ENCODE assay signal across 1 cellular context in the genomic region with DNA sequence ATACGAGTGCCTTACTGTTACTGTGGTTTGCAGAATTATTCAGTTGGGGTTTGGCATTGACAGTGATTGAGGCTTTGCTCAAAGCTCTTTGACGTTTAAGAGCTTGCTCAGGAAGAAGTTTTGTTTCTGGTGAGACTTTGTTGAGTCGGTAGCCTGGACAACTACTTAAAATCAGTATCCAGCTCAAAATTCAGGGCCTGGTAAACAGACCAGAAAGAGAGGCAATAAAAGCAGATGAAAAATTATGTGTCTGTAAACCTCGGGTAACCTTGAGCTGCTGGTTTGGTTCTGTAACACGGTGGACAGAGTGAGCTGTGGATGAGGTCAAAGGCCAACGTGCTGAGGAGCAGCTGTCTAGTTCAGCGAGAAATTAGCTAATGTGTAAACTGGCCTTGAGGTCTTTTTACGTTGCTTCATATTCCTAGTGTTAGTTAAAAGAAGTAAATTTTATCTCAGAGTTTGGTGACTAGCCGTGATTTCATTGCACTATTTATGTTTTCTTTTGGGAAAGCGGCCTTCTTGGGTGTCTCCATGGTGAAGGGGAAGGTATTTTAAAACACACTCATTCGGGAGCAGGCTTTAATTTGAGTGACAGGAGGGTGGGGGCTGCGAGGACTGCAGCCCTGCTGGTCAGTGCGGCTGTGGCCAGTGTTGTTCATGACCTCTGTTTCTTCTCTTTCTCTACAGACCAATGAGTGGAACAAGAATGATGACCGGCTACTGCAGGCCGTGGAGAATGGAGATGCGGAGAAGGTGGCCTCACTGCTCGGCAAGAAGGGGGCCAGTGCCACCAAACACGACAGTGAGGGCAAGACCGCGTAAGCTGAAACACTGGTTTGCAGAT.
TF ChIP-seq lines count a peak whose summit lies in the region.

No MANE protein-coding gene starts in this region.

TF ChIP-seq in HepG2, 621 proteins besides CTCF, POLR2A, EP300 and RAD21 (continued from another document):
- TF ChIP-seq FOXJ3 (CRISPR knock-in tag; IDR thresholded peaks at IDR 0.05; ENCODE audit: borderline replicate concordance) (peak; percentile 77), HOXD1 (CRISPR knock-in tag; IDR thresholded peaks at IDR 0.05) (no peak), MTA3 (CRISPR knock-in tag; IDR thresholded peaks at IDR 0.05) (no peak), ZNF260 (CRISPR knock-in tag; IDR thresholded peaks at IDR 0.05; ENCODE audit: borderline replicate concordance, low read depth) (no peak), STAG1 (CRISPR knock-in tag; IDR thresholded peaks at IDR 0.05) (0 out of 2 replicates have a peak, but pooled peaks have one; percentile 2), FOXA1 (IDR thresholded peaks at IDR 0.05) (no peak), FOXA1 (CRISPR knock-in tag; IDR thresholded peaks at IDR 0.05) (peak; percentile 76), ZNF337 (CRISPR knock-in tag; IDR thresholded peaks at IDR 0.05; ENCODE audit: borderline replicate concordance, low read depth) (no peak), ZKSCAN8 (CRISPR knock-in tag; IDR thresholded peaks at IDR 0.05; ENCODE audit: borderline replicate concordance) (peak; percentile 64; the same call in 1 of the 2 replicates), POGZ (CRISPR knock-in tag; IDR thresholded peaks at IDR 0.05) (peak; percentile 63; the same call in 1 of the 2 replicates), ZNF224 (CRISPR knock-in tag; IDR thresholded peaks at IDR 0.05) (no peak), NFE2L1 (CRISPR knock-in tag; IDR thresholded peaks at IDR 0.05; ENCODE audit: borderline replicate concordance) (no peak), ZNF607 (CRISPR knock-in tag; IDR thresholded peaks at IDR 0.05; ENCODE audit: borderline replicate concordance) (no peak), ZFP62 (CRISPR knock-in tag; IDR thresholded peaks at IDR 0.05) (no peak), SRSF9 (IDR thresholded peaks at IDR 0.05; ENCODE audit: borderline replicate concordance, insufficient read depth, low read depth, low read length, poor library complexity, severe bottlenecking) (no peak), POLR2G (IDR thresholded peaks at IDR 0.05; ENCODE audit: low read depth, low read length) (no peak), TBL1XR1 (IDR thresholded peaks at IDR 0.05; ENCODE audit: borderline replicate concordance, low read length, partially characterized antibody) (peak; percentile 53), PCBP1 (IDR thresholded peaks at IDR 0.05; ENCODE audit: borderline replicate concordance, low read depth, low read length) (no peak), TBX3 (IDR thresholded peaks at IDR 0.05; ENCODE audit: borderline replicate concordance) (peak; percentile 78; the same call in 1 of the 2 replicates), ZNF572 (CRISPR knock-in tag; IDR thresholded peaks at IDR 0.05) (no peak), ZNF552 (CRISPR knock-in tag; IDR thresholded peaks at IDR 0.05; ENCODE audit: borderline replicate concordance) (no peak), TCF7 (IDR thresholded peaks at IDR 0.05; ENCODE audit: low read depth) (no peak; the same call in 1 of the 2 replicates), NR3C1 (CRISPR knock-in tag; IDR thresholded peaks at IDR 0.05) (no peak), REPIN1 (CRISPR knock-in tag; IDR thresholded peaks at IDR 0.05; ENCODE audit: borderline replicate concordance, low read depth) (0 out of 2 replicates have a peak, but pooled peaks have one; percentile 50), HNRNPLL (IDR thresholded peaks at IDR 0.05; ENCODE audit: low read depth, low read length, poor library complexity, severe bottlenecking) (no peak), NBN (conservative IDR thresholded peaks at IDR 0.05) (no peak)
- TF ChIP-seq, protein P1, sequence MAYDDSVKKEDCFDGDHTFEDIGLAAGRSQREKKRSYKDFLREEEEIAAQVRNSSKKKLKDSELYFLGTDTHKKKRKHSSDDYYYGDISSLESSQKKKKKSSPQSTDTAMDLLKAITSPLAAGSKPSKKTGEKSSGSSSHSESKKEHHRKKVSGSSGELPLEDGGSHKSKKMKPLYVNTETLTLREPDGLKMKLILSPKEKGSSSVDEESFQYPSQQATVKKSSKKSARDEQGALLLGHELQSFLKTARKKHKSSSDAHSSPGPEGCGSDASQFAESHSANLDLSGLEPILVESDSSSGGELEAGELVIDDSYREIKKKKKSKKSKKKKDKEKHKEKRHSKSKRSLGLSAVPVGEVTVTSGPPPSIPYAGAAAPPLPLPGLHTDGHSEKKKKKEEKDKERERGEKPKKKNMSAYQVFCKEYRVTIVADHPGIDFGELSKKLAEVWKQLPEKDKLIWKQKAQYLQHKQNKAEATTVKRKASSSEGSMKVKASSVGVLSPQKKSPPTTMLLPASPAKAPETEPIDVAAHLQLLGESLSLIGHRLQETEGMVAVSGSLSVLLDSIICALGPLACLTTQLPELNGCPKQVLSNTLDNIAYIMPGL (CRISPR knock-in tag; IDR thresholded peaks at IDR 0.05; ENCODE audit: borderline replicate concordance in 1 of 2, low read depth in 1 of 2) = no peak
- TF ChIP-seq, protein P2, sequence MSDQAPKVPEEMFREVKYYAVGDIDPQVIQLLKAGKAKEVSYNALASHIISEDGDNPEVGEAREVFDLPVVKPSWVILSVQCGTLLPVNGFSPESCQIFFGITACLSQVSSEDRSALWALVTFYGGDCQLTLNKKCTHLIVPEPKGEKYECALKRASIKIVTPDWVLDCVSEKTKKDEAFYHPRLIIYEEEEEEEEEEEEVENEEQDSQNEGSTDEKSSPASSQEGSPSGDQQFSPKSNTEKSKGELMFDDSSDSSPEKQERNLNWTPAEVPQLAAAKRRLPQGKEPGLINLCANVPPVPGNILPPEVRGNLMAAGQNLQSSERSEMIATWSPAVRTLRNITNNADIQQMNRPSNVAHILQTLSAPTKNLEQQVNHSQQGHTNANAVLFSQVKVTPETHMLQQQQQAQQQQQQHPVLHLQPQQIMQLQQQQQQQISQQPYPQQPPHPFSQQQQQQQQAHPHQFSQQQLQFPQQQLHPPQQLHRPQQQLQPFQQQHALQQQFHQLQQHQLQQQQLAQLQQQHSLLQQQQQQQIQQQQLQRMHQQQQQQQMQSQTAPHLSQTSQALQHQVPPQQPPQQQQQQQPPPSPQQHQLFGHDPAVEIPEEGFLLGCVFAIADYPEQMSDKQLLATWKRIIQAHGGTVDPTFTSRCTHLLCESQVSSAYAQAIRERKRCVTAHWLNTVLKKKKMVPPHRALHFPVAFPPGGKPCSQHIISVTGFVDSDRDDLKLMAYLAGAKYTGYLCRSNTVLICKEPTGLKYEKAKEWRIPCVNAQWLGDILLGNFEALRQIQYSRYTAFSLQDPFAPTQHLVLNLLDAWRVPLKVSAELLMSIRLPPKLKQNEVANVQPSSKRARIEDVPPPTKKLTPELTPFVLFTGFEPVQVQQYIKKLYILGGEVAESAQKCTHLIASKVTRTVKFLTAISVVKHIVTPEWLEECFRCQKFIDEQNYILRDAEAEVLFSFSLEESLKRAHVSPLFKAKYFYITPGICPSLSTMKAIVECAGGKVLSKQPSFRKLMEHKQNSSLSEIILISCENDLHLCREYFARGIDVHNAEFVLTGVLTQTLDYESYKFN (CRISPR knock-in tag; conservative IDR thresholded peaks at IDR 0.05) = peak; percentile 89
- TF ChIP-seq, protein P3, sequence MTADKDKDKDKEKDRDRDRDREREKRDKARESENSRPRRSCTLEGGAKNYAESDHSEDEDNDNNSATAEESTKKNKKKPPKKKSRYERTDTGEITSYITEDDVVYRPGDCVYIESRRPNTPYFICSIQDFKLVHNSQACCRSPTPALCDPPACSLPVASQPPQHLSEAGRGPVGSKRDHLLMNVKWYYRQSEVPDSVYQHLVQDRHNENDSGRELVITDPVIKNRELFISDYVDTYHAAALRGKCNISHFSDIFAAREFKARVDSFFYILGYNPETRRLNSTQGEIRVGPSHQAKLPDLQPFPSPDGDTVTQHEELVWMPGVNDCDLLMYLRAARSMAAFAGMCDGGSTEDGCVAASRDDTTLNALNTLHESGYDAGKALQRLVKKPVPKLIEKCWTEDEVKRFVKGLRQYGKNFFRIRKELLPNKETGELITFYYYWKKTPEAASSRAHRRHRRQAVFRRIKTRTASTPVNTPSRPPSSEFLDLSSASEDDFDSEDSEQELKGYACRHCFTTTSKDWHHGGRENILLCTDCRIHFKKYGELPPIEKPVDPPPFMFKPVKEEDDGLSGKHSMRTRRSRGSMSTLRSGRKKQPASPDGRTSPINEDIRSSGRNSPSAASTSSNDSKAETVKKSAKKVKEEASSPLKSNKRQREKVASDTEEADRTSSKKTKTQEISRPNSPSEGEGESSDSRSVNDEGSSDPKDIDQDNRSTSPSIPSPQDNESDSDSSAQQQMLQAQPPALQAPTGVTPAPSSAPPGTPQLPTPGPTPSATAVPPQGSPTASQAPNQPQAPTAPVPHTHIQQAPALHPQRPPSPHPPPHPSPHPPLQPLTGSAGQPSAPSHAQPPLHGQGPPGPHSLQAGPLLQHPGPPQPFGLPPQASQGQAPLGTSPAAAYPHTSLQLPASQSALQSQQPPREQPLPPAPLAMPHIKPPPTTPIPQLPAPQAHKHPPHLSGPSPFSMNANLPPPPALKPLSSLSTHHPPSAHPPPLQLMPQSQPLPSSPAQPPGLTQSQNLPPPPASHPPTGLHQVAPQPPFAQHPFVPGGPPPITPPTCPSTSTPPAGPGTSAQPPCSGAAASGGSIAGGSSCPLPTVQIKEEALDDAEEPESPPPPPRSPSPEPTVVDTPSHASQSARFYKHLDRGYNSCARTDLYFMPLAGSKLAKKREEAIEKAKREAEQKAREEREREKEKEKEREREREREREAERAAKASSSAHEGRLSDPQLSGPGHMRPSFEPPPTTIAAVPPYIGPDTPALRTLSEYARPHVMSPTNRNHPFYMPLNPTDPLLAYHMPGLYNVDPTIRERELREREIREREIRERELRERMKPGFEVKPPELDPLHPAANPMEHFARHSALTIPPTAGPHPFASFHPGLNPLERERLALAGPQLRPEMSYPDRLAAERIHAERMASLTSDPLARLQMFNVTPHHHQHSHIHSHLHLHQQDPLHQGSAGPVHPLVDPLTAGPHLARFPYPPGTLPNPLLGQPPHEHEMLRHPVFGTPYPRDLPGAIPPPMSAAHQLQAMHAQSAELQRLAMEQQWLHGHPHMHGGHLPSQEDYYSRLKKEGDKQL (CRISPR knock-in tag; IDR thresholded peaks at IDR 0.05; ENCODE audit: low read depth) = 0 out of 2 replicates have a peak, but pooled peaks have one; percentile 41
- TF ChIP-seq, protein P4, sequence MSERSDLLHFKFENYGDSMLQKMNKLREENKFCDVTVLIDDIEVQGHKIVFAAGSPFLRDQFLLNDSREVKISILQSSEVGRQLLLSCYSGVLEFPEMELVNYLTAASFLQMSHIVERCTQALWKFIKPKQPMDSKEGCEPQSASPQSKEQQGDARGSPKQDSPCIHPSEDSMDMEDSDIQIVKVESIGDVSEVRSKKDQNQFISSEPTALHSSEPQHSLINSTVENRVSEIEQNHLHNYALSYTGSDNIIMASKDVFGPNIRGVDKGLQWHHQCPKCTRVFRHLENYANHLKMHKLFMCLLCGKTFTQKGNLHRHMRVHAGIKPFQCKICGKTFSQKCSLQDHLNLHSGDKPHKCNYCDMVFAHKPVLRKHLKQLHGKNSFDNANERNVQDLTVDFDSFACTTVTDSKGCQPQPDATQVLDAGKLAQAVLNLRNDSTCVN (CRISPR knock-in tag; IDR thresholded peaks at IDR 0.05; ENCODE audit: borderline replicate concordance) = no peak
- TF ChIP-seq, protein P5, sequence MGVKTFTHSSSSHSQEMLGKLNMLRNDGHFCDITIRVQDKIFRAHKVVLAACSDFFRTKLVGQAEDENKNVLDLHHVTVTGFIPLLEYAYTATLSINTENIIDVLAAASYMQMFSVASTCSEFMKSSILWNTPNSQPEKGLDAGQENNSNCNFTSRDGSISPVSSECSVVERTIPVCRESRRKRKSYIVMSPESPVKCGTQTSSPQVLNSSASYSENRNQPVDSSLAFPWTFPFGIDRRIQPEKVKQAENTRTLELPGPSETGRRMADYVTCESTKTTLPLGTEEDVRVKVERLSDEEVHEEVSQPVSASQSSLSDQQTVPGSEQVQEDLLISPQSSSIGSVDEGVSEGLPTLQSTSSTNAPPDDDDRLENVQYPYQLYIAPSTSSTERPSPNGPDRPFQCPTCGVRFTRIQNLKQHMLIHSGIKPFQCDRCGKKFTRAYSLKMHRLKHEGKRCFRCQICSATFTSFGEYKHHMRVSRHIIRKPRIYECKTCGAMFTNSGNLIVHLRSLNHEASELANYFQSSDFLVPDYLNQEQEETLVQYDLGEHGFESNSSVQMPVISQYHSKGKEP (CRISPR knock-in tag; IDR thresholded peaks at IDR 0.05) = no peak
- TF ChIP-seq, protein P6, sequence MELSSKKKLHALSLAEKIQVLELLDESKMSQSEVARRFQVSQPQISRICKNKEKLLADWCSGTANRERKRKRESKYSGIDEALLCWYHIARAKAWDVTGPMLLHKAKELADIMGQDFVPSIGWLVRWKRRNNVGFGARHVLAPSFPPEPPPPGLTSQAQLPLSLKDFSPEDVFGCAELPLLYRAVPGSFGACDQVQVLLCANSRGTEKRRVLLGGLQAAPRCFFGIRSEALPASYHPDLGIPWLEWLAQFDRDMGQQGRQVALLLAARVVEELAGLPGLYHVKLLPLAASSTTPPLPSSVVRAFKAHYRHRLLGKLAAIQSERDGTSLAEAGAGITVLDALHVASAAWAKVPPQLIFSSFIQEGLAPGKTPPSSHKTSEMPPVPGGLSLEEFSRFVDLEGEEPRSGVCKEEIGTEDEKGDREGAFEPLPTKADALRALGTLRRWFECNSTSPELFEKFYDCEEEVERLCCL (CRISPR knock-in tag; IDR thresholded peaks at IDR 0.05; ENCODE audit: borderline replicate concordance) = no peak
- TF ChIP-seq, protein P7, sequence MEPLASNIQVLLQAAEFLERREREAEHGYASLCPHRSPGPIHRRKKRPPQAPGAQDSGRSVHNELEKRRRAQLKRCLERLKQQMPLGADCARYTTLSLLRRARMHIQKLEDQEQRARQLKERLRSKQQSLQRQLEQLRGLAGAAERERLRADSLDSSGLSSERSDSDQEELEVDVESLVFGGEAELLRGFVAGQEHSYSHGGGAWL (CRISPR knock-in tag; IDR thresholded peaks at IDR 0.05) = no peak
- TF ChIP-seq, protein P8, sequence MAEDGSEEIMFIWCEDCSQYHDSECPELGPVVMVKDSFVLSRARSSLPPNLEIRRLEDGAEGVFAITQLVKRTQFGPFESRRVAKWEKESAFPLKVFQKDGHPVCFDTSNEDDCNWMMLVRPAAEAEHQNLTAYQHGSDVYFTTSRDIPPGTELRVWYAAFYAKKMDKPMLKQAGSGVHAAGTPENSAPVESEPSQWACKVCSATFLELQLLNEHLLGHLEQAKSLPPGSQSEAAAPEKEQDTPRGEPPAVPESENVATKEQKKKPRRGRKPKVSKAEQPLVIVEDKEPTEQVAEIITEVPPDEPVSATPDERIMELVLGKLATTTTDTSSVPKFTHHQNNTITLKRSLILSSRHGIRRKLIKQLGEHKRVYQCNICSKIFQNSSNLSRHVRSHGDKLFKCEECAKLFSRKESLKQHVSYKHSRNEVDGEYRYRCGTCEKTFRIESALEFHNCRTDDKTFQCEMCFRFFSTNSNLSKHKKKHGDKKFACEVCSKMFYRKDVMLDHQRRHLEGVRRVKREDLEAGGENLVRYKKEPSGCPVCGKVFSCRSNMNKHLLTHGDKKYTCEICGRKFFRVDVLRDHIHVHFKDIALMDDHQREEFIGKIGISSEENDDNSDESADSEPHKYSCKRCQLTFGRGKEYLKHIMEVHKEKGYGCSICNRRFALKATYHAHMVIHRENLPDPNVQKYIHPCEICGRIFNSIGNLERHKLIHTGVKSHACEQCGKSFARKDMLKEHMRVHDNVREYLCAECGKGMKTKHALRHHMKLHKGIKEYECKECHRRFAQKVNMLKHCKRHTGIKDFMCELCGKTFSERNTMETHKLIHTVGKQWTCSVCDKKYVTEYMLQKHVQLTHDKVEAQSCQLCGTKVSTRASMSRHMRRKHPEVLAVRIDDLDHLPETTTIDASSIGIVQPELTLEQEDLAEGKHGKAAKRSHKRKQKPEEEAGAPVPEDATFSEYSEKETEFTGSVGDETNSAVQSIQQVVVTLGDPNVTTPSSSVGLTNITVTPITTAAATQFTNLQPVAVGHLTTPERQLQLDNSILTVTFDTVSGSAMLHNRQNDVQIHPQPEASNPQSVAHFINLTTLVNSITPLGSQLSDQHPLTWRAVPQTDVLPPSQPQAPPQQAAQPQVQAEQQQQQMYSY (CRISPR knock-in tag; IDR thresholded peaks at IDR 0.05) = no peak
